1 cellular context compared by ENCODE assay signal in the genomic region with DNA sequence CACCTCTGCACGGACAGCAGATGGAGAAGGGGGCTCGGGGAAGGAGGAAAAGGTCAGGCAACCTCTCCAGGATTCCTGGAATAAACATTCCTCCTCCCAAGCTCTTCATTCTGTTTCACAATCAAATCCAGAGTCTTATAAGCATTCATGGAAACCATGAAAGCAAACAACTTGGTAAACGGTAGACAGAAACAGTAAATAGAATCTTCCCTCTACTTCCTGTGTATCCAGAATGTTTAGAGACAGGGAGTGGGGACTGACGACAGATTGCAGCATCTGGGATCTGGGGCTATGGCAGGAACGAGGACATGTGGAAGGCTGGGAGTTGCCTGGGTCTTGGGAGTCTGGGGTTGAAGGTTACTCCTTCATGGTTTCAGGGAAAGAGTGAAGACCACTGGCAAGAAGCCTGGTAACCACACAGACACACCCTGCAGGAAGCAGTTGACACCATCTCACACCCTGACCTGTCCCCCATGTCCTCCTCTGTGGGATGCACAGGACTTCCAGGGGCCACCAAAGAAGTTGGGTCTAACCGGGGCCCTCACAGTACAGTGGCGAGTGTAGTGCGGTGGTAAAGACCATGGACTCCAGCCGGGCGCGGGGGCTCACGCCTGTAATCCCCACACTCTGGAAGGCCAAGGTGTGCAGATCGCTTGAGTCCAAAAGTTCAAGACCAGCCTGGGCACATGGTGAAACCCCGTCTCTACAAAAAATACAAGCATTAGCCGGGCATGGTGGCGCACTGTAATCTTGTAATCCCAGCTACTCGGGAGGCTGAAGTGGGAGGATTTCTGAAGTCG.
TF ChIP-seq lines count a peak whose summit lies in the region.

No MANE protein-coding gene starts in this region.

TF ChIP-seq in GM23338, 12 proteins besides CTCF, POLR2A, EP300 and RAD21 (continued from another document):
- TF ChIP-seq, protein P1, sequence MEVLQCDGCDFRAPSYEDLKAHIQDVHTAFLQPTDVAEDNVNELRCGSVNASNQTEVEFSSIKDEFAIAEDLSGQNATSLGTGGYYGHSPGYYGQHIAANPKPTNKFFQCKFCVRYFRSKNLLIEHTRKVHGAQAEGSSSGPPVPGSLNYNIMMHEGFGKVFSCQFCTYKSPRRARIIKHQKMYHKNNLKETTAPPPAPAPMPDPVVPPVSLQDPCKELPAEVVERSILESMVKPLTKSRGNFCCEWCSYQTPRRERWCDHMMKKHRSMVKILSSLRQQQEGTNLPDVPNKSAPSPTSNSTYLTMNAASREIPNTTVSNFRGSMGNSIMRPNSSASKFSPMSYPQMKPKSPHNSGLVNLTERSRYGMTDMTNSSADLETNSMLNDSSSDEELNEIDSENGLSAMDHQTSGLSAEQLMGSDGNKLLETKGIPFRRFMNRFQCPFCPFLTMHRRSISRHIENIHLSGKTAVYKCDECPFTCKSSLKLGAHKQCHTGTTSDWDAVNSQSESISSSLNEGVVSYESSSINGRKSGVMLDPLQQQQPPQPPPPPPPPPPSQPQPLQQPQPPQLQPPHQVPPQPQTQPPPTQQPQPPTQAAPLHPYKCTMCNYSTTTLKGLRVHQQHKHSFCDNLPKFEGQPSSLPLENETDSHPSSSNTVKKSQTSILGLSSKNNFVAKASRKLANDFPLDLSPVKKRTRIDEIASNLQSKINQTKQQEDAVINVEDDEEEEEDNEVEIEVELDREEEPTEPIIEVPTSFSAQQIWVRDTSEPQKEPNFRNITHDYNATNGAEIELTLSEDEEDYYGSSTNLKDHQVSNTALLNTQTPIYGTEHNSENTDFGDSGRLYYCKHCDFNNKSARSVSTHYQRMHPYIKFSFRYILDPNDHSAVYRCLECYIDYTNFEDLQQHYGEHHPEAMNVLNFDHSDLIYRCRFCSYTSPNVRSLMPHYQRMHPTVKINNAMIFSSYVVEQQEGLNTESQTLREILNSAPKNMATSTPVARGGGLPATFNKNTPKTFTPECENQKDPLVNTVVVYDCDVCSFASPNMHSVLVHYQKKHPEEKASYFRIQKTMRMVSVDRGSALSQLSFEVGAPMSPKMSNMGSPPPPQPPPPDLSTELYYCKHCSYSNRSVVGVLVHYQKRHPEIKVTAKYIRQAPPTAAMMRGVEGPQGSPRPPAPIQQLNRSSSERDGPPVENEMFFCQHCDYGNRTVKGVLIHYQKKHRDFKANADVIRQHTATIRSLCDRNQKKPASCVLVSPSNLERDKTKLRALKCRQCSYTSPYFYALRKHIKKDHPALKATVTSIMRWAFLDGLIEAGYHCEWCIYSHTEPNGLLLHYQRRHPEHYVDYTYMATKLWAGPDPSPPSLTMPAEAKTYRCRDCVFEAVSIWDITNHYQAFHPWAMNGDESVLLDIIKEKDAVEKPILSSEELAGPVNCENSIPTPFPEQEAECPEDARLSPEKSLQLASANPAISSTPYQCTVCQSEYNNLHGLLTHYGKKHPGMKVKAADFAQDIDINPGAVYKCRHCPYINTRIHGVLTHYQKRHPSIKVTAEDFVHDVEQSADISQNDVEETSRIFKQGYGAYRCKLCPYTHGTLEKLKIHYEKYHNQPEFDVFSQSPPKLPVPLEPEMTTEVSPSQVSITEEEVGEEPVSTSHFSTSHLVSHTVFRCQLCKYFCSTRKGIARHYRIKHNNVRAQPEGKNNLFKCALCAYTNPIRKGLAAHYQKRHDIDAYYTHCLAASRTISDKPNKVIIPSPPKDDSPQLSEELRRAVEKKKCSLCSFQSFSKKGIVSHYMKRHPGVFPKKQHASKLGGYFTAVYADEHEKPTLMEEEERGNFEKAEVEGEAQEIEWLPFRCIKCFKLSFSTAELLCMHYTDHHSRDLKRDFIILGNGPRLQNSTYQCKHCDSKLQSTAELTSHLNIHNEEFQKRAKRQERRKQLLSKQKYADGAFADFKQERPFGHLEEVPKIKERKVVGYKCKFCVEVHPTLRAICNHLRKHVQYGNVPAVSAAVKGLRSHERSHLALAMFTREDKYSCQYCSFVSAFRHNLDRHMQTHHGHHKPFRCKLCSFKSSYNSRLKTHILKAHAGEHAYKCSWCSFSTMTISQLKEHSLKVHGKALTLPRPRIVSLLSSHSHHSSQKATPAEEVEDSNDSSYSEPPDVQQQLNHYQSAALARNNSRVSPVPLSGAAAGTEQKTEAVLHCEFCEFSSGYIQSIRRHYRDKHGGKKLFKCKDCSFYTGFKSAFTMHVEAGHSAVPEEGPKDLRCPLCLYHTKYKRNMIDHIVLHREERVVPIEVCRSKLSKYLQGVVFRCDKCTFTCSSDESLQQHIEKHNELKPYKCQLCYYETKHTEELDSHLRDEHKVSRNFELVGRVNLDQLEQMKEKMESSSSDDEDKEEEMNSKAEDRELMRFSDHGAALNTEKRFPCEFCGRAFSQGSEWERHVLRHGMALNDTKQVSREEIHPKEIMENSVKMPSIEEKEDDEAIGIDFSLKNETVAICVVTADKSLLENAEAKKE (CRISPR knock-in tag; IDR thresholded peaks at IDR 0.05) = no peak
- TF ChIP-seq NANOG (IDR thresholded peaks at IDR 0.05; ENCODE audit: borderline replicate concordance) = no peak
- no peak for TF ChIP-seq ZNF331 (CRISPR knock-in tag; IDR thresholded peaks at IDR 0.05; ENCODE audit: low read depth)
- no peak for TF ChIP-seq JUNB (IDR thresholded peaks at IDR 0.05; ENCODE audit: unreplicated experiment)
- TF ChIP-seq, protein P2, sequence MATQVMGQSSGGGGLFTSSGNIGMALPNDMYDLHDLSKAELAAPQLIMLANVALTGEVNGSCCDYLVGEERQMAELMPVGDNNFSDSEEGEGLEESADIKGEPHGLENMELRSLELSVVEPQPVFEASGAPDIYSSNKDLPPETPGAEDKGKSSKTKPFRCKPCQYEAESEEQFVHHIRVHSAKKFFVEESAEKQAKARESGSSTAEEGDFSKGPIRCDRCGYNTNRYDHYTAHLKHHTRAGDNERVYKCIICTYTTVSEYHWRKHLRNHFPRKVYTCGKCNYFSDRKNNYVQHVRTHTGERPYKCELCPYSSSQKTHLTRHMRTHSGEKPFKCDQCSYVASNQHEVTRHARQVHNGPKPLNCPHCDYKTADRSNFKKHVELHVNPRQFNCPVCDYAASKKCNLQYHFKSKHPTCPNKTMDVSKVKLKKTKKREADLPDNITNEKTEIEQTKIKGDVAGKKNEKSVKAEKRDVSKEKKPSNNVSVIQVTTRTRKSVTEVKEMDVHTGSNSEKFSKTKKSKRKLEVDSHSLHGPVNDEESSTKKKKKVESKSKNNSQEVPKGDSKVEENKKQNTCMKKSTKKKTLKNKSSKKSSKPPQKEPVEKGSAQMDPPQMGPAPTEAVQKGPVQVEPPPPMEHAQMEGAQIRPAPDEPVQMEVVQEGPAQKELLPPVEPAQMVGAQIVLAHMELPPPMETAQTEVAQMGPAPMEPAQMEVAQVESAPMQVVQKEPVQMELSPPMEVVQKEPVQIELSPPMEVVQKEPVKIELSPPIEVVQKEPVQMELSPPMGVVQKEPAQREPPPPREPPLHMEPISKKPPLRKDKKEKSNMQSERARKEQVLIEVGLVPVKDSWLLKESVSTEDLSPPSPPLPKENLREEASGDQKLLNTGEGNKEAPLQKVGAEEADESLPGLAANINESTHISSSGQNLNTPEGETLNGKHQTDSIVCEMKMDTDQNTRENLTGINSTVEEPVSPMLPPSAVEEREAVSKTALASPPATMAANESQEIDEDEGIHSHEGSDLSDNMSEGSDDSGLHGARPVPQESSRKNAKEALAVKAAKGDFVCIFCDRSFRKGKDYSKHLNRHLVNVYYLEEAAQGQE (IDR thresholded peaks at IDR 0.05; ENCODE audit: unreplicated experiment) = no peak
